16 cellular contexts compared by ENCODE assay signal in genomic region chr4:83224502-83225197, GRCh38. TPM values are rescaled to one million over a fixed set of nuclear protein-coding genes. Genes with fewer than 3 reads are reported as not detected.
DNase-seq lines count a peak whose midpoint lies in the region; ATAC-seq and FAIRE-seq lines count a peak whose summit lies in the region.
"Had no signal": no experiment of that assay in that cellular context is flagged by ENCODE, and none has a peak within 500 bp of the region (broad histone marks: within the 10 kb centered on the region; RNA-seq: fewer than 3 reads in every experiment).

No MANE protein-coding gene starts in this region.

- intact Hi-C loops in left colon (cut with DNase I, micrococcal nuclease) = no loop called here

- peak overlapping the region; percentile 84 for H3K27ac Mint-ChIP-seq in activated CD8-positive, alpha-beta memory T cell treated with anti-CD3 and anti-CD28 coated beads, Interleukin-2, amount 10 ng/mL, durations not matched to agents 7 days and 5 days
- peak overlapping the region; percentile 94 for H3K27ac Mint-ChIP-seq in activated naive CD8-positive, alpha-beta T cell treated with anti-CD3 and anti-CD28 coated beads, Interleukin-2, amount 10 ng/mL, durations not matched to agents 7 days and 5 days
- no peak overlapping the region for H3K27ac Mint-ChIP-seq in naive thymus-derived CD8-positive, alpha-beta T cell
- H3K27ac Mint-ChIP-seq in stimulated activated memory B cell treated with anti-CD40 and anti-IgM and Interleukin-4, amounts not matched to agents 10 μg/mL and 1 μg/mL and 100 μg/mL, for 72 hours = no peak overlapping the region
- H3K27ac Mint-ChIP-seq: CD4-positive, alpha-beta T cell; GM23338; H9 had no signal

- peak; percentile 87 for FAIRE-seq in GM18507 (lab: Jason Lieb, UNC)
- FAIRE-seq: GM12878 had no signal

- H3K27me3 Mint-ChIP-seq in activated CD8-positive, alpha-beta memory T cell treated with anti-CD3 and anti-CD28 coated beads, Interleukin-2, amount 10 ng/mL, durations not matched to agents 7 days and 5 days = peaks cover 38% of the 10 kb centered on the region
- no peaks in the 10 kb centered on the region for H3K27me3 Mint-ChIP-seq in activated naive CD8-positive, alpha-beta T cell treated with anti-CD3 and anti-CD28 coated beads, Interleukin-2, amount 10 ng/mL, durations not matched to agents 7 days and 5 days
- H3K27me3 Mint-ChIP-seq in naive thymus-derived CD8-positive, alpha-beta T cell = no peaks in the 10 kb centered on the region
- no peaks in the 10 kb centered on the region for H3K27me3 Mint-ChIP-seq in stimulated activated memory B cell treated with anti-CD40 and anti-IgM and Interleukin-4, amounts not matched to agents 10 μg/mL and 1 μg/mL and 100 μg/mL, for 72 hours
- H3K27me3 Mint-ChIP-seq: CD4-positive, alpha-beta T cell had no signal

- peak; percentile 37 for ATAC-seq in activated CD8-positive, alpha-beta memory T cell treated with anti-CD3 and anti-CD28 coated beads, Interleukin-2, amount 10 ng/mL, durations not matched to agents 7 days and 5 days
- ATAC-seq in activated naive CD8-positive, alpha-beta T cell treated with anti-CD3 and anti-CD28 coated beads, Interleukin-2, amount 10 ng/mL, durations not matched to agents 7 days and 5 days (ENCODE audit: low read depth) = peak; percentile 49
- peak; percentile 80 for ATAC-seq in left colon
- no peak for ATAC-seq in naive thymus-derived CD8-positive, alpha-beta T cell
- no peak for ATAC-seq in stimulated activated memory B cell treated with anti-CD40 and anti-IgM and Interleukin-4, amounts not matched to agents 10 μg/mL and 1 μg/mL and 100 μg/mL, for 72 hours
- ATAC-seq: GM12878, GM23338 had no signal

- peaks cover 2% of the 10 kb centered on the region for H3K9me3 Mint-ChIP-seq in activated CD8-positive, alpha-beta memory T cell treated with anti-CD3 and anti-CD28 coated beads, Interleukin-2, amount 10 ng/mL, durations not matched to agents 7 days and 5 days (ENCODE audit: low read depth)
- H3K9me3 Mint-ChIP-seq in activated naive CD8-positive, alpha-beta T cell treated with anti-CD3 and anti-CD28 coated beads, Interleukin-2, amount 10 ng/mL, durations not matched to agents 7 days and 5 days = peaks cover 4% of the 10 kb centered on the region
- no peaks in the 10 kb centered on the region for H3K9me3 Mint-ChIP-seq in naive thymus-derived CD8-positive, alpha-beta T cell
- no peaks in the 10 kb centered on the region for H3K9me3 Mint-ChIP-seq in stimulated activated memory B cell treated with anti-CD40 and anti-IgM and Interleukin-4, amounts not matched to agents 10 μg/mL and 1 μg/mL and 100 μg/mL, for 72 hours
- H3K9me3 Mint-ChIP-seq: CD4-positive, alpha-beta T cell; GM23338; H9 had no signal

- H3K4me1 Mint-ChIP-seq in activated CD8-positive, alpha-beta memory T cell treated with anti-CD3 and anti-CD28 coated beads, Interleukin-2, amount 10 ng/mL, durations not matched to agents 7 days and 5 days = peaks cover 39% of the 10 kb centered on the region
- peaks cover 59% of the 10 kb centered on the region for H3K4me1 Mint-ChIP-seq in activated naive CD8-positive, alpha-beta T cell treated with anti-CD3 and anti-CD28 coated beads, Interleukin-2, amount 10 ng/mL, durations not matched to agents 7 days and 5 days
- H3K4me1 Mint-ChIP-seq in naive thymus-derived CD8-positive, alpha-beta T cell = peaks cover 2 to 61% (median 26%) of the 10 kb centered on the region in 4 donors
- peaks cover 34% of the 10 kb centered on the region for H3K4me1 Mint-ChIP-seq in stimulated activated memory B cell treated with anti-CD40 and anti-IgM and Interleukin-4, amounts not matched to agents 10 μg/mL and 1 μg/mL and 100 μg/mL, for 72 hours
- H3K4me1 Mint-ChIP-seq: GM23338 had no signal

- DNase-seq in activated CD8-positive, alpha-beta memory T cell treated with anti-CD3 and anti-CD28 coated beads, Interleukin-2, amount 10 ng/mL, durations not matched to agents 7 days and 5 days = no peak
- no peak for DNase-seq in activated CD8-positive, alpha-beta memory T cell treated with anti-CD3 and anti-CD28 coated beads for 24 hours
- DNase-seq in GM18507 (ENCODE audit: extremely low spot score, insufficient read length, low read depth) (no peak), left colon (no peak), KG1 (lab: John Stamatoyannopoulos, UW) (no peak)
- DNase-seq in activated naive CD8-positive, alpha-beta T cell treated with anti-CD3 and anti-CD28 coated beads, Interleukin-2, amount 10 ng/mL, durations not matched to agents 7 days and 5 days = no peak
- DNase-seq in naive thymus-derived CD8-positive, alpha-beta T cell = no peak
- DNase-seq: ACHN; C1 segment of cervical spinal cord; Calu3; CD4-positive, alpha-beta T cell; DMS 273 treated with DMSO at 0.1 percent for 48 hours; H9 had no signal

- H3K4me3 Mint-ChIP-seq in activated CD8-positive, alpha-beta memory T cell treated with anti-CD3 and anti-CD28 coated beads, Interleukin-2, amount 10 ng/mL, durations not matched to agents 7 days and 5 days = no peak overlapping the region
- peak overlapping the region; percentile 25 for H3K4me3 Mint-ChIP-seq in activated naive CD8-positive, alpha-beta T cell treated with anti-CD3 and anti-CD28 coated beads, Interleukin-2, amount 10 ng/mL, durations not matched to agents 7 days and 5 days
- no peak overlapping the region for H3K4me3 Mint-ChIP-seq in naive thymus-derived CD8-positive, alpha-beta T cell
- no peak overlapping the region for H3K4me3 Mint-ChIP-seq in stimulated activated memory B cell treated with anti-CD40 and anti-IgM and Interleukin-4, amounts not matched to agents 10 μg/mL and 1 μg/mL and 100 μg/mL, for 72 hours
- H3K4me3 Mint-ChIP-seq: CD4-positive, alpha-beta T cell; GM23338; H9 had no signal

- H3K36me3 Mint-ChIP-seq in activated CD8-positive, alpha-beta memory T cell treated with anti-CD3 and anti-CD28 coated beads, Interleukin-2, amount 10 ng/mL, durations not matched to agents 7 days and 5 days = peaks cover 25% of the 10 kb centered on the region
- peaks cover 16% of the 10 kb centered on the region for H3K36me3 Mint-ChIP-seq in activated naive CD8-positive, alpha-beta T cell treated with anti-CD3 and anti-CD28 coated beads, Interleukin-2, amount 10 ng/mL, durations not matched to agents 7 days and 5 days
- H3K36me3 Mint-ChIP-seq in naive thymus-derived CD8-positive, alpha-beta T cell = peaks cover 0 to 2% (median 0%) of the 10 kb centered on the region in 3 donors
- no peaks in the 10 kb centered on the region for H3K36me3 Mint-ChIP-seq in stimulated activated memory B cell treated with anti-CD40 and anti-IgM and Interleukin-4, amounts not matched to agents 10 μg/mL and 1 μg/mL and 100 μg/mL, for 72 hours

- POLR2A ChIA-PET in activated naive CD8-positive, alpha-beta T cell treated with anti-CD3 and anti-CD28 coated beads, Interleukin-2, amount 10 ng/mL, durations not matched to agents 7 days and 5 days (lab: Charles Lee) = interaction anchor here (1.2 to 9.7 kb wide), 4 partner anchors 11 to 113 kb away, joined by 3 to 252 read pairs (median 7); partner anchors contain the start of gene PLAC8
- POLR2A ChIA-PET in naive thymus-derived CD8-positive, alpha-beta T cell (lab: Charles Lee) = interaction anchor here (1.2 to 1.4 kb wide), 2 partner anchors 10 to 13 kb away, joined by 3 to 4 read pairs; no protein-coding TSS in a partner anchor

- CTCF ChIA-PET in activated CD8-positive, alpha-beta memory T cell treated with anti-CD3 and anti-CD28 coated beads, Interleukin-2, amount 10 ng/mL, durations not matched to agents 7 days and 5 days (lab: Charles Lee) = interaction anchor here (0.8 to 1.9 kb wide), 3 partner anchors 13 to 36 kb away, joined by 3 to 5 read pairs (median 3); no protein-coding TSS in a partner anchor

RNA-seq across cellular contexts. Expression of gene COQ2, which starts 59.9 kb away (rescaled TPM):
- 10 to 100 TPM; 20.6 to 21.9 TPM for total RNA-seq in activated CD8-positive, alpha-beta memory T cell treated with anti-CD3 and anti-CD28 coated beads, Interleukin-2, amount 10 ng/mL, durations not matched to agents 7 days and 5 days
- 10 to 100 TPM; 13.1 to 15.5 TPM for total RNA-seq in activated naive CD8-positive, alpha-beta T cell treated with anti-CD3 and anti-CD28 coated beads, Interleukin-2, amount 10 ng/mL, durations not matched to agents 7 days and 5 days
- 10 to 100 TPM; 18.9 to 23.3 TPM for total RNA-seq in left colon
- 1 to 10 TPM; 5.3 to 5.9 TPM for total RNA-seq in naive thymus-derived CD8-positive, alpha-beta T cell
- polyA plus RNA-seq in naive thymus-derived CD8-positive, alpha-beta T cell = 1 to 10 TPM; 5.0 to 8.1 (median 5.2) TPM

Comparison
In these comparisons a context has a peak if more than half of its experiments do, and no peak if none do; other contexts are left out.
1. ATAC-seq: peak in activated CD8-positive, alpha-beta memory T cell treated with anti-CD3 and anti-CD28 coated beads, Interleukin-2, amount 10 ng/mL, durations not matched to agents 7 days and 5 days (single experiment), activated naive CD8-positive, alpha-beta T cell treated with anti-CD3 and anti-CD28 coated beads, Interleukin-2, amount 10 ng/mL, durations not matched to agents 7 days and 5 days (single experiment) and left colon (single experiment); none in naive thymus-derived CD8-positive, alpha-beta T cell (0 of 2) and stimulated activated memory B cell treated with anti-CD40 and anti-IgM and Interleukin-4, amounts not matched to agents 10 μg/mL and 1 μg/mL and 100 μg/mL, for 72 hours (single experiment).
2. H3K27ac Mint-ChIP-seq: peak in activated CD8-positive, alpha-beta memory T cell treated with anti-CD3 and anti-CD28 coated beads, Interleukin-2, amount 10 ng/mL, durations not matched to agents 7 days and 5 days (single experiment) and activated naive CD8-positive, alpha-beta T cell treated with anti-CD3 and anti-CD28 coated beads, Interleukin-2, amount 10 ng/mL, durations not matched to agents 7 days and 5 days (single experiment); none in naive thymus-derived CD8-positive, alpha-beta T cell (0 of 10) and stimulated activated memory B cell treated with anti-CD40 and anti-IgM and Interleukin-4, amounts not matched to agents 10 μg/mL and 1 μg/mL and 100 μg/mL, for 72 hours (single experiment).